Comparison of ENCODE assay signal across 15 cellular contexts in genomic region chr17:39775075-39775474, GRCh38. TPM values are rescaled to one million over a fixed set of nuclear protein-coding genes. Genes with fewer than 3 reads are reported as not detected.
DNase-seq lines count a peak whose midpoint lies in the region; ATAC-seq and TF ChIP-seq lines count a peak whose summit lies in the region.
"Had no signal": no experiment of that assay in that cellular context is flagged by ENCODE, and none has a peak within 500 bp of the region (broad histone marks: within the 10 kb centered on the region; RNA-seq: fewer than 3 reads in every experiment).

No MANE protein-coding gene starts in this region.

- TF ChIP-seq CTCF in OCI-LY3 (IDR thresholded peaks at IDR 0.05; ENCODE audit: low read depth, low read length), result no peak
- no peak for TF ChIP-seq CTCF in colonic mucosa (IDR thresholded peaks at IDR 0.05)
- TF ChIP-seq CTCF in psoas muscle (IDR thresholded peaks at IDR 0.05), result no peak

- H3K4me3 Mint-ChIP-seq in activated CD8-positive, alpha-beta memory T cell treated with anti-CD3 and anti-CD28 coated beads, Interleukin-2, amount 10 ng/mL, durations not matched to agents 7 days and 5 days, result peak overlapping the region; percentile 89
- H3K4me3 Mint-ChIP-seq in stimulated activated naive CD8-positive, alpha-beta T cell treated with anti-CD3 and anti-CD28 coated beads, Interleukin-15, amount 100 ng/mL, for 72 hours, result peak overlapping the region; percentile 72
- H3K4me3 Mint-ChIP-seq: brain, mesothelial cell of epicardium had no signal

- no peak for DNase-seq in activated CD8-positive, alpha-beta memory T cell treated with anti-CD3 and anti-CD28 coated beads, Interleukin-2, amount 10 ng/mL, durations not matched to agents 7 days and 5 days
- DNase-seq in activated CD8-positive, alpha-beta memory T cell treated with anti-CD3 and anti-CD28 coated beads, Interleukin-2, amount 50 U/mL, for 48 hours, result no peak
- DNase-seq in colonic mucosa, result no peak
- no peak for DNase-seq in stimulated activated naive CD8-positive, alpha-beta T cell treated with anti-CD3 and anti-CD28 coated beads, Interleukin-15, amount 100 ng/mL, for 72 hours
- DNase-seq in psoas muscle, result no peak
- DNase-seq in AML-193 (lab: John Stamatoyannopoulos, UW), result no peak
- DNase-seq: NCI-H2171 treated with DMSO at 0.1 percent for 48 hours, ovary, SK-N-SH had no signal

- H2AFZ ChIP-seq in OCI-LY3 (ENCODE audit: low read depth, low read length), result no peak overlapping the region

- H3K9me3 ChIP-seq in OCI-LY3 (ENCODE audit: insufficient read depth, low read length) (no peaks in the 10 kb centered on the region), colonic mucosa (no peaks in the 10 kb centered on the region), psoas muscle (no peaks in the 10 kb centered on the region)
- H3K9me3 ChIP-seq: ovary, SK-N-SH had no signal

- no peaks in the 10 kb centered on the region for H3K9me3 Mint-ChIP-seq in activated CD8-positive, alpha-beta memory T cell treated with anti-CD3 and anti-CD28 coated beads, Interleukin-2, amount 10 ng/mL, durations not matched to agents 7 days and 5 days (ENCODE audit: low read depth)
- H3K9me3 Mint-ChIP-seq in stimulated activated naive CD8-positive, alpha-beta T cell treated with anti-CD3 and anti-CD28 coated beads, Interleukin-15, amount 100 ng/mL, for 72 hours, result no peaks in the 10 kb centered on the region
- H3K9me3 Mint-ChIP-seq: brain, mesothelial cell of epicardium had no signal

- peak overlapping the region; percentile 77 for H3K4me2 ChIP-seq in OCI-LY3 (ENCODE audit: low read length)
- H3K4me2 ChIP-seq: SK-N-SH, smooth muscle cell had no signal

- intact Hi-C loops in colonic mucosa (cut with DNase I), result loop anchor here (10.0 kb wide), 1 partner anchor 70 kb away; no protein-coding TSS in a partner anchor
- intact Hi-C loops in psoas muscle (cut with DNase I), result no loop called here

- H3K36me3 ChIP-seq in OCI-LY3 (replicated peaks; ENCODE audit: low read depth, low read length) (peaks cover 36% of the 10 kb centered on the region), colonic mucosa (no peaks in the 10 kb centered on the region), psoas muscle (ENCODE audit: insufficient read depth in 1 of 2, low read depth in 1 of 2) (no peaks in the 10 kb centered on the region)
- H3K36me3 ChIP-seq: ovary had no signal

- H3K27ac Mint-ChIP-seq in activated CD8-positive, alpha-beta memory T cell treated with anti-CD3 and anti-CD28 coated beads, Interleukin-2, amount 10 ng/mL, durations not matched to agents 7 days and 5 days, result peak overlapping the region; percentile 92
- peak overlapping the region; percentile 15 to 89 for H3K27ac Mint-ChIP-seq in stimulated activated naive CD8-positive, alpha-beta T cell treated with anti-CD3 and anti-CD28 coated beads, Interleukin-15, amount 100 ng/mL, for 72 hours
- H3K27ac Mint-ChIP-seq: brain, mesothelial cell of epicardium had no signal

- peaks cover 75% of the 10 kb centered on the region for H3K79me2 ChIP-seq in OCI-LY3 (ENCODE audit: low read length)

- peak overlapping the region; percentile 99 for H3K27ac ChIP-seq in OCI-LY3 (ENCODE audit: low read length)
- H3K27ac ChIP-seq in colonic mucosa, result peak overlapping the region; percentile 3
- no peak overlapping the region for H3K27ac ChIP-seq in psoas muscle
- H3K27ac ChIP-seq: ovary had no signal

- H3K4me3 ChIP-seq in OCI-LY3 (ENCODE audit: low read length) (peak overlapping the region; percentile 56), colonic mucosa (no peak overlapping the region), psoas muscle (no peak overlapping the region)
- H3K4me3 ChIP-seq: ovary, smooth muscle cell had no signal

- H3K9ac ChIP-seq in OCI-LY3 (ENCODE audit: low read length) (peak overlapping the region; percentile 93), colonic mucosa (ENCODE audit: low read depth in 2 of 2, low read length in 2 of 2) (no peak overlapping the region)
- H3K9ac ChIP-seq: SK-N-SH had no signal

- CTCF ChIA-PET in activated CD8-positive, alpha-beta memory T cell treated with anti-CD3 and anti-CD28 coated beads, Interleukin-2, amount 10 ng/mL, durations not matched to agents 7 days and 5 days (lab: Charles Lee), result interaction anchor here (1.2 to 3.7 kb wide), 8 partner anchors 17 to 153 kb away, joined by 3 to 20 read pairs (median 8); partner anchors contain the start of gene IKZF3

- peaks cover 84% of the 10 kb centered on the region for H3K4me1 Mint-ChIP-seq in activated CD8-positive, alpha-beta memory T cell treated with anti-CD3 and anti-CD28 coated beads, Interleukin-2, amount 10 ng/mL, durations not matched to agents 7 days and 5 days
- peaks cover 95% of the 10 kb centered on the region for H3K4me1 Mint-ChIP-seq in stimulated activated naive CD8-positive, alpha-beta T cell treated with anti-CD3 and anti-CD28 coated beads, Interleukin-15, amount 100 ng/mL, for 72 hours
- H3K4me1 Mint-ChIP-seq: brain had no signal

- peak; percentile 13 for ATAC-seq in activated CD8-positive, alpha-beta memory T cell treated with anti-CD3 and anti-CD28 coated beads, Interleukin-2, amount 10 ng/mL, durations not matched to agents 7 days and 5 days
- no peak for ATAC-seq in stimulated activated naive CD8-positive, alpha-beta T cell treated with anti-CD3 and anti-CD28 coated beads, Interleukin-15, amount 100 ng/mL, for 72 hours
- ATAC-seq in GM19324 (IDR thresholded peaks at IDR 0.05; ENCODE audit: low FRiP score, unreplicated experiment) (no peak), psoas muscle (no peak)

- WGBS in psoas muscle, 3 donors, result 75 to 80% (median 80%) methylated on average over 3 of the region's 3 CpGs

- H3K4me1 ChIP-seq in OCI-LY3 (ENCODE audit: low read length) (peaks cover 99% of the 10 kb centered on the region), colonic mucosa (no peaks in the 10 kb centered on the region), psoas muscle (no peaks in the 10 kb centered on the region)

- no peaks in the 10 kb centered on the region for H4K20me1 ChIP-seq in OCI-LY3 (ENCODE audit: insufficient read depth, low read length)

- H3K27me3 Mint-ChIP-seq in activated CD8-positive, alpha-beta memory T cell treated with anti-CD3 and anti-CD28 coated beads, Interleukin-2, amount 10 ng/mL, durations not matched to agents 7 days and 5 days, result no peaks in the 10 kb centered on the region
- no peaks in the 10 kb centered on the region for H3K27me3 Mint-ChIP-seq in stimulated activated naive CD8-positive, alpha-beta T cell treated with anti-CD3 and anti-CD28 coated beads, Interleukin-15, amount 100 ng/mL, for 72 hours

- H3K27me3 ChIP-seq in OCI-LY3 (ENCODE audit: low read depth, low read length), result no peaks in the 10 kb centered on the region
- no peaks in the 10 kb centered on the region for H3K27me3 ChIP-seq in colonic mucosa
- peaks cover 0 to 7% (median 0%) of the 10 kb centered on the region in 3 donors for H3K27me3 ChIP-seq in psoas muscle (ENCODE audit: insufficient read depth in 3 of 3, low read length in 2 of 3)
- H3K27me3 ChIP-seq: ovary had no signal

- H3K36me3 Mint-ChIP-seq in activated CD8-positive, alpha-beta memory T cell treated with anti-CD3 and anti-CD28 coated beads, Interleukin-2, amount 10 ng/mL, durations not matched to agents 7 days and 5 days, result peaks cover 46% of the 10 kb centered on the region
- H3K36me3 Mint-ChIP-seq: brain, mesothelial cell of epicardium had no signal

RNA-seq across cellular contexts. Expression of gene GRB7, which starts 37.3 kb away (rescaled TPM):
- total RNA-seq in activated CD8-positive, alpha-beta memory T cell treated with anti-CD3 and anti-CD28 coated beads, Interleukin-2, amount 10 ng/mL, durations not matched to agents 7 days and 5 days, result under 1 TPM in 1 of 2 experiments, not detected in 1; 0.19 TPM
- total RNA-seq in colonic mucosa (10 to 100 TPM; 22.4 to 40.9 TPM), psoas muscle (not detected)
- polyA plus RNA-seq in psoas muscle, result under 1 TPM in 2 of 3 donors, not detected in 1; 0.06 to 0.69 TPM
- total RNA-seq: frontal cortex had no signal
- polyA plus RNA-seq: SK-N-SH had no signal

RNA-seq across cellular contexts. Expression of gene MIEN1, which starts 44.7 kb away (rescaled TPM):
- total RNA-seq in activated CD8-positive, alpha-beta memory T cell treated with anti-CD3 and anti-CD28 coated beads, Interleukin-2, amount 10 ng/mL, durations not matched to agents 7 days and 5 days, result 10 to 100 TPM; 45.9 to 46.8 TPM
- total RNA-seq in colonic mucosa (100 to 1,000 TPM in 1 of 2 donors, 10 to 100 TPM in 1; 74.1 to 103 TPM), psoas muscle (10 to 100 TPM; 28.2 to 44.3 (median 36.2) TPM)
- polyA plus RNA-seq in psoas muscle, result 10 to 100 TPM; 42.6 to 83.9 (median 63.5) TPM

Comparison
In these comparisons a context has a peak if more than half of its experiments do, and no peak if none do; other contexts are left out.
1. RNA of gene GRB7, which starts 37.3 kb away (total RNA-seq): 22.4 to 40.9 TPM in colonic mucosa; 0.19 TPM in activated CD8-positive, alpha-beta memory T cell treated with anti-CD3 and anti-CD28 coated beads, Interleukin-2, amount 10 ng/mL, durations not matched to agents 7 days and 5 days and not detected in psoas muscle; every median in the first group is over 10 times any median in the second.